ENCODE assay signal across 14 cellular contexts in genomic region chr3:12470680-12471079, GRCh38.
"Had no signal": no experiment of that assay in that cellular context is flagged by ENCODE, and none has a peak within 500 bp of the region (broad histone marks: within the 10 kb centered on the region; RNA-seq: fewer than 3 reads in every experiment).

No MANE protein-coding gene starts in this region.

- ATAC-seq: gastroesophageal sphincter had no signal

- H3K4me3 ChIP-seq: gastroesophageal sphincter, left ventricle myocardium inferior had no signal

- H3K4me1 ChIP-seq: gastroesophageal sphincter had no signal

- H3K27me3 ChIP-seq: brain microvascular endothelial cell had no signal

- H3K4me3 Mint-ChIP-seq: activated CD8-positive, alpha-beta memory T cell treated with anti-CD3 and anti-CD28 coated beads, Interleukin-2, amount 10 ng/mL, durations not matched to agents 7 days and 5 days; dendritic cell treated with granulocyte-macrophage colony-stimulating factor and Interleukin-4, amounts not matched to agents 40 ng/mL and 50 ng/mL, for 4 days; neural crest cell; T-cell had no signal

- H3K27ac ChIP-seq: brain microvascular endothelial cell, epithelial cell of prostate, gastroesophageal sphincter, left ventricle myocardium inferior, WERI-Rb-1 had no signal

- H3K4me1 Mint-ChIP-seq: neural crest cell had no signal

- H3K36me3 Mint-ChIP-seq: activated CD8-positive, alpha-beta memory T cell treated with anti-CD3 and anti-CD28 coated beads, Interleukin-2, amount 10 ng/mL, durations not matched to agents 7 days and 5 days; activated naive CD4-positive, alpha-beta T cell treated with anti-CD3 and anti-CD28 coated beads, Interleukin-2, amount 50 U/mL, for 72 hours; T-cell had no signal

- H3K9me3 Mint-ChIP-seq: activated naive CD4-positive, alpha-beta T cell treated with anti-CD3 and anti-CD28 coated beads, Interleukin-2, amount 50 U/mL, for 72 hours; dendritic cell treated with granulocyte-macrophage colony-stimulating factor and Interleukin-4, amounts not matched to agents 40 ng/mL and 50 ng/mL, for 4 days; effector memory CD8-positive, alpha-beta T cell; neural crest cell; T-cell had no signal

- H3K27me3 Mint-ChIP-seq: activated CD8-positive, alpha-beta memory T cell treated with anti-CD3 and anti-CD28 coated beads, Interleukin-2, amount 10 ng/mL, durations not matched to agents 7 days and 5 days; dendritic cell treated with granulocyte-macrophage colony-stimulating factor and Interleukin-4, amounts not matched to agents 40 ng/mL and 50 ng/mL, for 4 days; T-cell had no signal

- H3K9me3 ChIP-seq: gastroesophageal sphincter, left ventricle myocardium inferior had no signal

- H3K36me3 ChIP-seq: brain microvascular endothelial cell, gastroesophageal sphincter, left ventricle myocardium inferior, WERI-Rb-1 had no signal

- DNase-seq: cerebellar nuclear complex; effector memory CD8-positive, alpha-beta T cell; kidney; left ventricle myocardium inferior; mesendoderm; T-cell; WERI-Rb-1 had no signal

- H3K27ac Mint-ChIP-seq: dendritic cell treated with granulocyte-macrophage colony-stimulating factor and Interleukin-4, amounts not matched to agents 40 ng/mL and 50 ng/mL, for 4 days; effector memory CD8-positive, alpha-beta T cell; T-cell had no signal
